29 cellular contexts compared by ENCODE assay signal in genomic region chr14:99095369-99095768, GRCh38.
"Had no signal": no experiment of that assay in that cellular context is flagged by ENCODE, and none has a peak within 500 bp of the region (broad histone marks: within the 10 kb centered on the region; RNA-seq: fewer than 3 reads in every experiment).

No MANE protein-coding gene starts in this region.

- H3K4me2 ChIP-seq: neural progenitor cell had no signal

- H3K4me3 Mint-ChIP-seq: mesothelial cell of epicardium; naive B cell; natural killer cell; nephron progenitor cell; neural progenitor cell; stimulated activated naive B cell treated with anti-CD40 and anti-IgM and Interleukin-4, amounts not matched to agents 10 μg/mL and 1 μg/mL and 100 μg/mL, for 72 hours had no signal

- H3K27me3 ChIP-seq: neural progenitor cell, pancreas, suprapubic skin, tibial artery, uterus had no signal

- H3K27ac ChIP-seq: left ventricle myocardium inferior, neural progenitor cell, pancreas, prostate gland, suprapubic skin, thoracic aorta, tibial artery, uterus had no signal

- H2AFZ ChIP-seq: neural progenitor cell had no signal

- H3K4me3 ChIP-seq: left ventricle myocardium inferior, lung, neural progenitor cell, pancreas, prostate gland, skin epidermis, suprapubic skin, thoracic aorta, tibial artery, uterus had no signal

- H3K9ac ChIP-seq: neural progenitor cell had no signal

- H3K27me3 Mint-ChIP-seq: naive B cell; stimulated activated naive B cell treated with anti-CD40 and anti-IgM and Interleukin-4, amounts not matched to agents 10 μg/mL and 1 μg/mL and 100 μg/mL, for 72 hours had no signal

- H3K4me1 ChIP-seq: left ventricle myocardium inferior, pancreas, prostate gland, tibial artery, uterus had no signal

- H3K36me3 Mint-ChIP-seq: naive B cell; neural progenitor cell; stimulated activated naive B cell treated with anti-CD40 and anti-IgM and Interleukin-4, amounts not matched to agents 10 μg/mL and 1 μg/mL and 100 μg/mL, for 72 hours had no signal

- ATAC-seq: left colon; natural killer cell; pancreas; right cardiac atrium; sciatic nerve; stimulated activated naive B cell treated with anti-CD40 and anti-IgM and Interleukin-4, amounts not matched to agents 10 μg/mL and 1 μg/mL and 100 μg/mL, for 72 hours; stimulated activated naive CD8-positive, alpha-beta T cell treated with anti-CD3 and anti-CD28 coated beads, Interleukin-15, Interleukin-2, amounts not matched to agents 100 U/mL and 50 U/mL, for 24 hours had no signal

- H3K9me3 ChIP-seq: pancreas, prostate gland, suprapubic skin, thoracic aorta, tibial artery, uterus had no signal

- H3K36me3 ChIP-seq: left ventricle myocardium inferior, neural progenitor cell, pancreas, prostate gland, suprapubic skin, thoracic aorta, tibial artery, uterus had no signal

- H3K27ac Mint-ChIP-seq: natural killer cell; stimulated activated naive B cell treated with anti-CD40 and anti-IgM and Interleukin-4, amounts not matched to agents 10 μg/mL and 1 μg/mL and 100 μg/mL, for 72 hours had no signal

- DNase-seq: hippocampal formation; kidney; left colon; left ventricle myocardium inferior; mesendoderm; naive B cell; natural killer cell; nephron progenitor cell; pancreas; posterior cingulate gyrus; retina; right cardiac atrium; stimulated activated CD4-positive, alpha-beta T cell treated with anti-CD3 and anti-CD28 coated beads, Interleukin-12 subunit alpha, Interleukin-12 subunit beta, amount 100 ng/mL, for 4 hours; stimulated activated CD4-positive, alpha-beta T cell treated with anti-CD3 and anti-CD28 coated beads, Interleukin-15, amount 100 ng/mL, for 24 hours; stimulated activated CD4-positive, alpha-beta T cell treated with anti-CD3 and anti-CD28 coated beads, Interleukin-2, amount 100 ng/mL, for 24 hours; stimulated activated CD4-positive, alpha-beta T cell treated with anti-CD3 and anti-CD28 coated beads, Interleukin-4, amount 100 ng/mL, for 1 hour; stimulated activated naive B cell treated with anti-CD40 and anti-IgM and Interleukin-4, amounts not matched to agents 10 μg/mL and 1 μg/mL and 100 μg/mL, for 72 hours; stimulated activated naive CD8-positive, alpha-beta T cell treated with anti-CD3 and anti-CD28 coated beads, Interleukin-15, Interleukin-2, amounts not matched to agents 100 U/mL and 50 U/mL, for 24 hours; tibial artery; trophoblast cell; uterus had no signal

- H3K4me1 Mint-ChIP-seq: naive B cell; natural killer cell; stimulated activated naive B cell treated with anti-CD40 and anti-IgM and Interleukin-4, amounts not matched to agents 10 μg/mL and 1 μg/mL and 100 μg/mL, for 72 hours had no signal
